13 cellular contexts compared by ENCODE assay signal in the genomic region with DNA sequence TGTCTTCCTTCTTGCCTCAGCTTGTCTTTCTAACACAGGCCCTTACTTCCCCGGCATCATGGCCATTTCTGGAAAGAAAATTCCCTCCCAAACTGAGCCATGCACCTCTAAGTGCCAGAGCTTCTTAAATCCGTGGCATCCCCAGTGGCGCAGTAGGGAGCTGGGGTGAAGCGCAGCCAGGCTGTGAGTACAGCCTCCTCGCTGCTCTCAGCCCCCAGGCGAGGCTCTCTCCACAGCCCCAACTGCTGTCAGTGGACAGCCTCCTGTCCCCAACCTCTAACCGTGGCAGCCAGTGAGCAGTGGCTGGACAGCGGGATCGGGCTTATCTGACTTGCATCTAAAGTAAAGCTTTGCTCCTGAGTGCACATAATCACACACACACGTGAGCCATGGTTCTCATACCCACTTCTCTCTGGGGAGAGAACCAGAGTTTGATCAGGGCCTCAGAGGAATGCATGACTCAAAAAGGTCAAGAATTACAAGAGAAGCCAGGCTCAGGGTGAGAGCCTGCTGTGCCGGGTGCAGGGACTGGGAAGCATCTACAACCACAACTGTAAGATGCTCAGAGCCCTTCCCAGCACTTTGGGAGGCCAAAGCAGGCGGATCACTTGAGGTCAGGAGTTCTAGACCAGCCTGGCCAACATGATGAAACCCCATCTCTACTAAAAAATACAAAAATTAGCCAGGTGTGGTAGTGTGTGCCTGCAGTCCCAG. TPM values are rescaled to one million over a fixed set of nuclear protein-coding genes. Genes with fewer than 3 reads are reported as not detected.
DNase-seq lines count a peak whose midpoint lies in the region; ATAC-seq, FAIRE-seq and TF ChIP-seq lines count a peak whose summit lies in the region.
"Had no signal": no experiment of that assay in that cellular context is flagged by ENCODE, and none has a peak within 500 bp of the region (broad histone marks: within the 10 kb centered on the region; RNA-seq: fewer than 3 reads in every experiment).

No MANE protein-coding gene starts in this region.

- H3K4me1 Mint-ChIP-seq in activated T-helper 17 cell treated with anti-CD3 and anti-CD28 coated beads, Interleukin-2, amount 50 U/mL, for 72 hours, result no peaks in the 10 kb centered on the region
- H3K4me1 Mint-ChIP-seq in CD4-positive, alpha-beta memory T cell, result no peaks in the 10 kb centered on the region
- H3K4me1 Mint-ChIP-seq in glutamatergic neuron (ENCODE audit: low read depth, unreplicated experiment), result no peaks in the 10 kb centered on the region

- peaks cover 0 to 19% of the 10 kb centered on the region in 2 donors for H3K4me1 ChIP-seq in thoracic aorta (ENCODE audit: control insufficient read depth in 1 of 2, low read depth in 2 of 2)
- no peaks in the 10 kb centered on the region for H3K4me1 ChIP-seq in CD4-positive, alpha-beta memory T cell (ENCODE audit: insufficient read depth, low read length)
- H3K4me1 ChIP-seq: heart right ventricle had no signal

- CTCF ChIA-PET in CD4-positive, alpha-beta memory T cell (lab: Charles Lee; ENCODE audit: partially characterized antibody), result no interaction called here

- peak overlapping the region; percentile 30 for H3K27ac Mint-ChIP-seq in activated T-helper 17 cell treated with anti-CD3 and anti-CD28 coated beads, Interleukin-2, amount 50 U/mL, for 72 hours
- H3K27ac Mint-ChIP-seq in CD4-positive, alpha-beta memory T cell, result peak overlapping the region in 1 of 7 donors; percentile 66
- H3K27ac Mint-ChIP-seq in glutamatergic neuron (ENCODE audit: unreplicated experiment), result no peak overlapping the region

- H3K9me3 ChIP-seq in thoracic aorta, result no peaks in the 10 kb centered on the region
- H3K9me3 ChIP-seq in CD4-positive, alpha-beta memory T cell (ENCODE audit: control insufficient read depth in 1 of 2, low read length in 2 of 2), result no peaks in the 10 kb centered on the region
- H3K9me3 ChIP-seq: ascending aorta, heart right ventricle had no signal

- no peak overlapping the region for H3K4me3 Mint-ChIP-seq in activated T-helper 17 cell treated with anti-CD3 and anti-CD28 coated beads, Interleukin-2, amount 50 U/mL, for 72 hours
- peak overlapping the region in 1 of 8 donors; percentile 12 for H3K4me3 Mint-ChIP-seq in CD4-positive, alpha-beta memory T cell
- no peak overlapping the region for H3K4me3 Mint-ChIP-seq in glutamatergic neuron (ENCODE audit: unreplicated experiment)

- no peak overlapping the region for H3K4me3 ChIP-seq in thoracic aorta
- no peak overlapping the region for H3K4me3 ChIP-seq in CD4-positive, alpha-beta memory T cell (ENCODE audit: low read length in 2 of 2)
- H3K4me3 ChIP-seq: ascending aorta, heart right ventricle had no signal

- peak overlapping the region in 1 of 2 donors; percentile 26 for H3K27ac ChIP-seq in thoracic aorta
- H3K27ac ChIP-seq in CD4-positive, alpha-beta memory T cell (ENCODE audit: low read depth, low read length), result no peak overlapping the region
- H3K27ac ChIP-seq: heart right ventricle, KMS-11 had no signal

- H3K36me3 ChIP-seq in thoracic aorta, result no peaks in the 10 kb centered on the region
- H3K36me3 ChIP-seq in CD4-positive, alpha-beta memory T cell (ENCODE audit: insufficient read depth, low read length), result no peaks in the 10 kb centered on the region
- H3K36me3 ChIP-seq: ascending aorta had no signal

- TF ChIP-seq CTCF in thoracic aorta (IDR thresholded peaks at IDR 0.05) (no peak), glutamatergic neuron (IDR thresholded peaks at IDR 0.05; ENCODE audit: partially characterized antibody, unreplicated experiment) (no peak)

- DNase-seq in H54 (ENCODE audit: insufficient read length, low spot score) (peak; percentile 82), iPS-NIHi7 (ENCODE audit: extremely low spot score) (peak; percentile 15), thoracic aorta (ENCODE audit: low spot score) (no peak), glutamatergic neuron (no peak)
- DNase-seq in CD4-positive, alpha-beta memory T cell, result no peak
- DNase-seq: activated CD4-positive, alpha-beta T cell treated with anti-CD3 and anti-CD28 coated beads, Interleukin-2, amount 50 U/mL, for 48 hours; heart right ventricle; SHP77 had no signal

- POLR2A ChIA-PET in CD4-positive, alpha-beta memory T cell (lab: Charles Lee; ENCODE audit: partially characterized antibody), result no interaction called here

- no peaks in the 10 kb centered on the region for H3K27me3 Mint-ChIP-seq in activated T-helper 17 cell treated with anti-CD3 and anti-CD28 coated beads, Interleukin-2, amount 50 U/mL, for 72 hours
- peaks cover 0 to 1% of the 10 kb centered on the region in 2 donors for H3K27me3 Mint-ChIP-seq in CD4-positive, alpha-beta memory T cell
- H3K27me3 Mint-ChIP-seq in glutamatergic neuron (ENCODE audit: unreplicated experiment), result peaks cover 2% of the 10 kb centered on the region

- ATAC-seq in activated T-helper 17 cell treated with anti-CD3 and anti-CD28 coated beads, Interleukin-2, amount 50 U/mL, for 72 hours (replicated peaks), result no peak
- ATAC-seq in thoracic aorta (ENCODE audit: insufficient number of reproducible peaks, low FRiP score, low read depth) (peak; percentile 73), HG03039 (IDR thresholded peaks at IDR 0.05; ENCODE audit: unreplicated experiment) (no peak)
- ATAC-seq: heart right ventricle had no signal

- no peaks in the 10 kb centered on the region for H3K36me3 Mint-ChIP-seq in activated T-helper 17 cell treated with anti-CD3 and anti-CD28 coated beads, Interleukin-2, amount 50 U/mL, for 72 hours (ENCODE audit: low read depth)
- H3K36me3 Mint-ChIP-seq in CD4-positive, alpha-beta memory T cell, result peaks cover 3% of the 10 kb centered on the region in 2 donors
- H3K36me3 Mint-ChIP-seq in glutamatergic neuron (ENCODE audit: unreplicated experiment), result no peaks in the 10 kb centered on the region

- peak; percentile 92 for FAIRE-seq in H54 (lab: Jason Lieb, UNC)
- FAIRE-seq: GM19239 had no signal

- no peak for TF ChIP-seq POLR2A in H54 (IDR thresholded peaks at IDR 0.05; ENCODE audit: low read depth, low read length)

- H3K9me3 Mint-ChIP-seq in activated T-helper 17 cell treated with anti-CD3 and anti-CD28 coated beads, Interleukin-2, amount 50 U/mL, for 72 hours, result no peaks in the 10 kb centered on the region
- H3K9me3 Mint-ChIP-seq in CD4-positive, alpha-beta memory T cell, result no peaks in the 10 kb centered on the region
- H3K9me3 Mint-ChIP-seq in glutamatergic neuron (ENCODE audit: unreplicated experiment), result no peaks in the 10 kb centered on the region

- intact Hi-C loops in CD4-positive, alpha-beta memory T cell (cut with micrococcal nuclease), result no loop called here

- no peaks in the 10 kb centered on the region for H3K27me3 ChIP-seq in thoracic aorta (replicated peaks; ENCODE audit: insufficient read depth)
- H3K27me3 ChIP-seq in CD4-positive, alpha-beta memory T cell (ENCODE audit: insufficient read depth, low read length), result no peaks in the 10 kb centered on the region
- H3K27me3 ChIP-seq: ascending aorta, heart right ventricle had no signal

RNA-seq across cellular contexts. Expression of gene SFXN5, which starts 50.7 kb away (rescaled TPM):
- total RNA-seq in activated T-helper 17 cell treated with anti-CD3 and anti-CD28 coated beads, Interleukin-2, amount 50 U/mL, for 72 hours, result 10 to 100 TPM in 1 of 2 donors, 1 to 10 TPM in 1; 7.6 to 10.3 TPM
- total RNA-seq in thoracic aorta, result 10 to 100 TPM; 16.6 to 18.1 TPM
- total RNA-seq in CD4-positive, alpha-beta memory T cell, result 10 to 100 TPM in 1 of 2 experiments, 1 to 10 TPM in 1; 6.5 to 10.0 TPM
- 1 to 10 TPM in 1 of 2 donors, under 1 TPM in 1; 0.95 to 1.7 TPM for polyA plus RNA-seq in CD4-positive, alpha-beta memory T cell
- total RNA-seq in glutamatergic neuron (ENCODE audit: unreplicated experiment), result 13.7 TPM

Comparison
In these comparisons a context has a peak if more than half of its experiments do, and no peak if none do; other contexts are left out.
1. DNase-seq: peak in H54 (single experiment) and iPS-NIHi7 (single experiment); none in thoracic aorta (single experiment), CD4-positive, alpha-beta memory T cell (0 of 5) and glutamatergic neuron (single experiment).